ENCODE assay signal across 13 cellular contexts in genomic region chr17:73589096-73589980, GRCh38. TPM values are rescaled to one million over a fixed set of nuclear protein-coding genes. Genes with fewer than 3 reads are reported as not detected.
A peak's percentile ranks its signal among the peaks of the same experiment; 100 is the strongest.
DNase-seq lines count a peak whose midpoint lies in the region; ATAC-seq and TF ChIP-seq lines count a peak whose summit lies in the region.
"Had no signal": no experiment of that assay in that cellular context is flagged by ENCODE, and none has a peak within 500 bp of the region (broad histone marks: within the 10 kb centered on the region; RNA-seq: fewer than 3 reads in every experiment).

No MANE protein-coding gene starts in this region.

- no peaks in the 10 kb centered on the region for H3K27me3 ChIP-seq in CD4-positive, alpha-beta memory T cell (ENCODE audit: insufficient read depth, low read length)
- H3K27me3 ChIP-seq in gastroesophageal sphincter, result peaks cover 34% of the 10 kb centered on the region

- TF ChIP-seq CTCF in fibroblast of mammary gland (conservative IDR thresholded peaks at IDR 0.05; ENCODE audit: control insufficient read depth, insufficient read depth, low read depth, low read length), result no peak
- TF ChIP-seq CTCF in gastroesophageal sphincter (IDR thresholded peaks at IDR 0.05), result no peak

- TF ChIP-seq POLR2A in gastroesophageal sphincter (IDR thresholded peaks at IDR 0.05), result no peak

- CTCF ChIA-PET in CD4-positive, alpha-beta memory T cell (lab: Charles Lee; ENCODE audit: partially characterized antibody), result interaction anchor here (1.3 kb wide), 1 partner anchor 11 kb away, joined by 4 read pairs; no protein-coding TSS in a partner anchor

- H3K27me3 Mint-ChIP-seq in CD4-positive, alpha-beta memory T cell, result no peaks in the 10 kb centered on the region

- H3K4me1 ChIP-seq in CD4-positive, alpha-beta memory T cell (ENCODE audit: insufficient read depth, low read length), result peaks cover 49% of the 10 kb centered on the region
- no peaks in the 10 kb centered on the region for H3K4me1 ChIP-seq in gastroesophageal sphincter

- no peak overlapping the region for H3K27ac ChIP-seq in CD4-positive, alpha-beta memory T cell (ENCODE audit: low read depth, low read length)
- H3K27ac ChIP-seq in KOPT-K1 (ENCODE audit: low read depth, low read length, poor library complexity, severe bottlenecking), result peak overlapping the region; percentile 87
- H3K27ac ChIP-seq in gastroesophageal sphincter, result no peak overlapping the region

- no peaks in the 10 kb centered on the region for H3K36me3 Mint-ChIP-seq in CD4-positive, alpha-beta memory T cell

- no peaks in the 10 kb centered on the region for H3K9me3 ChIP-seq in CD4-positive, alpha-beta memory T cell (ENCODE audit: control insufficient read depth in 1 of 2, low read length in 2 of 2)
- H3K9me3 ChIP-seq in KOPT-K1 (ENCODE audit: insufficient read depth, low read length, poor library complexity, severe bottlenecking) (no peaks in the 10 kb centered on the region), gastroesophageal sphincter (no peaks in the 10 kb centered on the region)

- ATAC-seq in gastroesophageal sphincter, result no peak
- ATAC-seq in HG02588 (IDR thresholded peaks at IDR 0.05; ENCODE audit: unreplicated experiment), result no peak

- H3K4me1 Mint-ChIP-seq in CD4-positive, alpha-beta memory T cell, result peaks cover 47 to 76% (median 55%) of the 10 kb centered on the region in 4 donors

- peak overlapping the region in 5 of 7 donors; percentile 25 to 88 (median 73) for H3K27ac Mint-ChIP-seq in CD4-positive, alpha-beta memory T cell

- H3K4me3 ChIP-seq in CD4-positive, alpha-beta memory T cell (ENCODE audit: low read length in 2 of 2), result no peak overlapping the region
- H3K4me3 ChIP-seq in fibroblast of mammary gland (ENCODE audit: control insufficient read depth, low read depth, low read length) (no peak overlapping the region), gastroesophageal sphincter (no peak overlapping the region)

- TF ChIP-seq EP300 in gastroesophageal sphincter (IDR thresholded peaks at IDR 0.05), result no peak

- H3K9me3 Mint-ChIP-seq in CD4-positive, alpha-beta memory T cell, result no peaks in the 10 kb centered on the region

- no peaks in the 10 kb centered on the region for H3K36me3 ChIP-seq in CD4-positive, alpha-beta memory T cell (ENCODE audit: insufficient read depth, low read length)
- H3K36me3 ChIP-seq in KOPT-K1 (ENCODE audit: insufficient read depth, low read length), result no peaks in the 10 kb centered on the region
- H3K36me3 ChIP-seq in gastroesophageal sphincter, result no peaks in the 10 kb centered on the region

- DNase-seq in CD4-positive, alpha-beta memory T cell, result no peak
- DNase-seq in NCI-H69 (lab: John Stamatoyannopoulos, UW) (peak; percentile 94), fibroblast of mammary gland (ENCODE audit: low read depth) (peak; percentile 25), foreskin melanocyte (no peak), amygdala (lab: John Stamatoyannopoulos, UW) (no peak)
- DNase-seq: activated CD4-positive, CD25-positive, alpha-beta regulatory T cell treated with anti-CD3 and anti-CD28 coated beads, Interleukin-2, amount 50 U/mL, for 72 hours; Calu3; cerebellar nuclear complex; stimulated activated CD4-positive, alpha-beta T cell treated with anti-CD3 and anti-CD28 coated beads, Interleukin-12 subunit alpha, Interleukin-12 subunit beta, amount 100 ng/mL, for 4 hours had no signal

- POLR2A ChIA-PET in CD4-positive, alpha-beta memory T cell (lab: Charles Lee; ENCODE audit: partially characterized antibody), result interaction anchor here (1.1 to 1.9 kb wide), 3 partner anchors 11 to 23 kb away, joined by 3 to 5 read pairs (median 4); no protein-coding TSS in a partner anchor

- H3K4me3 Mint-ChIP-seq in CD4-positive, alpha-beta memory T cell, result peak overlapping the region in 2 of 8 donors; percentile 15 to 18

- intact Hi-C loops in CD4-positive, alpha-beta memory T cell (cut with micrococcal nuclease), result no loop called here

- WGBS in gastroesophageal sphincter (ENCODE audit: low coverage in 1 of 2), 2 donors, result 90% methylated on average over 2 to 4 of the region's 13 CpGs

RNA-seq across cellular contexts. Expression of gene SDK2, which starts 54.9 kb away (rescaled TPM):
- 1 to 10 TPM; 2.2 to 2.9 TPM for total RNA-seq in CD4-positive, alpha-beta memory T cell
- polyA plus RNA-seq in CD4-positive, alpha-beta memory T cell, result under 1 TPM in 1 of 2 donors, not detected in 1; 0.49 TPM
- 1 to 10 TPM in 1 of 4 donors, under 1 TPM in 3; 0.31 to 2.0 (median 0.78) TPM for total RNA-seq in gastroesophageal sphincter
- total RNA-seq: Calu3, MCF 10A had no signal

Comparison
In these comparisons a context has a peak if more than half of its experiments do, and no peak if none do; other contexts are left out.
1. DNase-seq: peak in NCI-H69 (single experiment) and fibroblast of mammary gland (single experiment); none in CD4-positive, alpha-beta memory T cell (0 of 5), foreskin melanocyte (single experiment) and amygdala (0 of 56).